Comparison of ENCODE assay signal across 1 cellular context in genomic region chrX:131854586-131854985, GRCh38.
TF ChIP-seq lines count a peak whose summit lies in the region.

No MANE protein-coding gene starts in this region.

TF ChIP-seq in liver, 16 proteins besides CTCF, POLR2A, EP300 and RAD21 (continued from another document):
- no peak for TF ChIP-seq REST (IDR thresholded peaks at IDR 0.05)
- TF ChIP-seq GABPA (IDR thresholded peaks at IDR 0.05 in 1 of 2, conservative IDR thresholded peaks at IDR 0.05 in 1 of 2): no peak
- TF ChIP-seq NR2F2 (IDR thresholded peaks at IDR 0.05): no peak
- TF ChIP-seq, protein P1, sequence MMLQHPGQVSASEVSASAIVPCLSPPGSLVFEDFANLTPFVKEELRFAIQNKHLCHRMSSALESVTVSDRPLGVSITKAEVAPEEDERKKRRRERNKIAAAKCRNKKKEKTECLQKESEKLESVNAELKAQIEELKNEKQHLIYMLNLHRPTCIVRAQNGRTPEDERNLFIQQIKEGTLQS (IDR thresholded peaks at IDR 0.05): no peak
- no peak for TF ChIP-seq YY1 (IDR thresholded peaks at IDR 0.05)
- no peak for TF ChIP-seq EGR1 (IDR thresholded peaks at IDR 0.05; ENCODE audit: low read depth in 2 of 2)
